8 cellular contexts compared by ENCODE assay signal in genomic region chr19:45900661-45901431, GRCh38. TPM values are rescaled to one million over a fixed set of nuclear protein-coding genes. Genes with fewer than 3 reads are reported as not detected.
A peak's percentile ranks its signal among the peaks of the same experiment; 100 is the strongest.
DNase-seq lines count a peak whose midpoint lies in the region; ATAC-seq and TF ChIP-seq lines count a peak whose summit lies in the region.

No MANE protein-coding gene starts in this region.

- H3K36me3 ChIP-seq in BJ (ENCODE audit: control insufficient read depth, insufficient read depth, low read length) (peaks cover 3% of the 10 kb centered on the region), MG63 (peaks cover 33% of the 10 kb centered on the region), colonic mucosa (no peaks in the 10 kb centered on the region)

- peak overlapping the region in 1 of 2 donors; percentile 92 for H3K27ac Mint-ChIP-seq in natural killer cell

- CTCF ChIA-PET in BJ (lab: Yijun Ruan, JAX), result interaction anchor here (0.5 to 1.5 kb wide), 2 partner anchors 18 to 263 kb away, joined by 3 to 5 read pairs; no protein-coding TSS in a partner anchor

- H3K9me3 ChIP-seq in MG63, result no peaks in the 10 kb centered on the region
- H3K9me3 ChIP-seq in colonic mucosa, result no peaks in the 10 kb centered on the region

- intact Hi-C loops in colonic mucosa (cut with DNase I) (no loop called here), natural killer cell (cut with micrococcal nuclease) (no loop called here)

- H3K4me1 ChIP-seq in colonic mucosa, result peaks cover 11% of the 10 kb centered on the region

- ATAC-seq in natural killer cell (no peak), HG03135 (IDR thresholded peaks at IDR 0.05; ENCODE audit: unreplicated experiment) (no peak)

- H3K27ac ChIP-seq in colonic mucosa, result no peak overlapping the region

- no peaks in the 10 kb centered on the region for H3K9me3 Mint-ChIP-seq in natural killer cell

- peaks cover 0 to 30% of the 10 kb centered on the region in 2 donors for H3K4me1 Mint-ChIP-seq in natural killer cell

- H3K4me3 Mint-ChIP-seq in natural killer cell, result peak overlapping the region; percentile 58

- H3K4me3 ChIP-seq in BJ (ENCODE audit: low read depth, low read length), result peak overlapping the region; percentile 61
- peak overlapping the region; percentile 68 for H3K4me3 ChIP-seq in MG63
- H3K4me3 ChIP-seq in colonic mucosa, result peak overlapping the region; percentile 75

- H3K9ac ChIP-seq in colonic mucosa (ENCODE audit: low read depth in 2 of 2, low read length in 2 of 2), result peak overlapping the region in 1 of 2 donors; percentile 83

- no peaks in the 10 kb centered on the region for H3K36me3 Mint-ChIP-seq in natural killer cell

- 0 out of 2 replicates have a peak, but pooled peaks cover 1% of the 10 kb centered on the region for H3K27me3 ChIP-seq in BJ (ENCODE audit: control insufficient read depth, insufficient read depth, low read length)
- no peaks in the 10 kb centered on the region for H3K27me3 ChIP-seq in MG63
- H3K27me3 ChIP-seq in colonic mucosa, result no peaks in the 10 kb centered on the region

- no peak for DNase-seq in BJ (ENCODE audit: low read depth)
- no peak for DNase-seq in MG63
- DNase-seq in colonic mucosa, result no peak
- no peak for DNase-seq in natural killer cell
- DNase-seq in UCSD-AML1 (lab: John Stamatoyannopoulos, UW; ENCODE audit: unreplicated experiment), result no peak
- no peak for DNase-seq in activated CD8-positive, alpha-beta memory T cell treated with anti-CD3 and anti-CD28 coated beads, Interleukin-2, amount 50 U/mL, for 48 hours
- no peak for DNase-seq in NCI-H1694 treated with DMSO at 0.1 percent for 48 hours (lab: John Stamatoyannopoulos, UW)

- H3K27me3 Mint-ChIP-seq in natural killer cell (ENCODE audit: low read depth in 2 of 2), result peaks cover 0 to 3% of the 10 kb centered on the region in 2 donors

- TF ChIP-seq CTCF in BJ (IDR thresholded peaks at IDR 0.05; ENCODE audit: insufficient read depth, low read depth, low read length) (no peak), colonic mucosa (IDR thresholded peaks at IDR 0.05) (no peak), natural killer cell (IDR thresholded peaks at IDR 0.05) (no peak)

- POLR2A ChIA-PET in BJ (lab: Charles Lee), result no interaction called here

RNA-seq across cellular contexts. Expression of gene MYPOP, which starts 1.6 kb away (rescaled TPM):
- polyA plus RNA-seq in BJ (2011; rRNA removed), result 1.6 and 1.8 TPM in 2 replicates
- polyA minus RNA-seq in BJ (2011; rRNA and poly(A)+ RNA removed), result 0.85 and 1.7 TPM in 2 replicates
- total RNA-seq in MG63 (2014; rRNA removed; shearing (Covaris generic); ENCODE audit: low replicate concordance), result 0.20 and 0.79 TPM in 2 replicates
- total RNA-seq in colonic mucosa, result 1 to 10 TPM; 8.9 to 9.0 TPM
- total RNA-seq in natural killer cell, result 1 to 10 TPM; 7.0 to 8.4 (median 7.2) TPM

RNA-seq across cellular contexts. Expression of gene NANOS2, which starts 13.7 kb away (rescaled TPM):
- polyA plus RNA-seq in BJ (2011; rRNA removed), result not detected in 2 replicates
- polyA minus RNA-seq in BJ (2011; rRNA and poly(A)+ RNA removed), result not detected in 2 replicates
- not detected in 2 replicates for total RNA-seq in MG63 (2014; rRNA removed; shearing (Covaris generic); ENCODE audit: low replicate concordance)
- not detected for total RNA-seq in colonic mucosa
- total RNA-seq in natural killer cell, result not detected

RNA-seq across cellular contexts. Expression of gene IRF2BP1, which starts 14.9 kb away (rescaled TPM):
- polyA plus RNA-seq in BJ (2011; rRNA removed), result 7.1 and 11.9 TPM in 2 replicates
- polyA minus RNA-seq in BJ (2011; rRNA and poly(A)+ RNA removed), result 8.4 and 10.1 TPM in 2 replicates
- 48.6 and 73.7 TPM in 2 replicates for total RNA-seq in MG63 (2014; rRNA removed; shearing (Covaris generic); ENCODE audit: low replicate concordance)
- total RNA-seq in colonic mucosa (10 to 100 TPM; 20.3 to 29.7 TPM), natural killer cell (10 to 100 TPM; 16.1 to 20.3 (median 19.6) TPM)

RNA-seq across cellular contexts. Expression of gene FOXA3, which starts 36.7 kb away (rescaled TPM):
- not detected in 2 replicates for polyA plus RNA-seq in BJ (2011; rRNA removed)
- not detected in 2 replicates for polyA minus RNA-seq in BJ (2011; rRNA and poly(A)+ RNA removed)
- total RNA-seq in MG63 (2014; rRNA removed; shearing (Covaris generic); ENCODE audit: low replicate concordance), result not detected in 2 replicates
- 10 to 100 TPM; 48.5 to 55.9 TPM for total RNA-seq in colonic mucosa
- not detected for total RNA-seq in natural killer cell

RNA-seq across cellular contexts. Expression of gene SYMPK, which starts 37.9 kb away (rescaled TPM):
- 45.8 and 60.2 TPM in 2 replicates for polyA plus RNA-seq in BJ (2011; rRNA removed)
- 52.5 and 55.9 TPM in 2 replicates for polyA minus RNA-seq in BJ (2011; rRNA and poly(A)+ RNA removed)
- total RNA-seq in MG63 (2014; rRNA removed; shearing (Covaris generic); ENCODE audit: low replicate concordance), result 59.4 and 70.7 TPM in 2 replicates
- total RNA-seq in colonic mucosa (100 to 1,000 TPM in 1 of 2 donors, 10 to 100 TPM in 1; 55.7 to 101 TPM), natural killer cell (10 to 100 TPM; 86.4 to 94.8 (median 86.7) TPM)
